25 cellular contexts compared by ENCODE assay signal in the genomic region with DNA sequence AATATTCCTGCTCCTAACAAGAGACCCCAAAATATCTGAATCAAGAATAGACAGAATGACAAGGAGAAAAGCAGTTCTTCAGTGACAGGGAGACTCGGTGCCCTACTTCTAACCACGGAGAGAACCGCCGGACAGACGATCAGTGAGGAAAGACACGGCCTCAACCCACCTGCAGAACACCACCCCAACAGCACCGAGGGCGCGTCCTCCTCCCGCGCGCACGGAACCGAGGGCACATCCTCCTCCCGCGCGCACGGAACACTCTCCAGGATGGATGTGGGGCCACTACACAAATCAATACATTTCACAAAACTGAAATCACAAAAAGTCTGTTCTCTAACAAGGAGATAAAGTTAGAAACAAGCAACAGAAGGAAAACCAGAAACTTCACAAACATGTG. TPM values are rescaled to one million over a fixed set of nuclear protein-coding genes. Genes with fewer than 3 reads are reported as not detected.
A peak's percentile ranks its signal among the peaks of the same experiment; 100 is the strongest.
DNase-seq lines count a peak whose midpoint lies in the region; ATAC-seq lines count a peak whose summit lies in the region.
"Had no signal": no experiment of that assay in that cellular context is flagged by ENCODE, and none has a peak within 500 bp of the region (broad histone marks: within the 10 kb centered on the region; RNA-seq: fewer than 3 reads in every experiment).

No MANE protein-coding gene starts in this region.

- intact Hi-C loops in activated CD4-positive, alpha-beta T cell treated with anti-CD3 and anti-CD28 coated beads, Interleukin-2, amount 10 ng/mL, durations not matched to agents 24 days and 14 days (cut with micrococcal nuclease): no loop called here
- intact Hi-C loops in right cardiac atrium (cut with DNase I) (no loop called here), Right ventricle myocardium superior (cut with DNase I) (no loop called here)

- no peak overlapping the region for H3K4me3 Mint-ChIP-seq in activated CD4-positive, alpha-beta T cell treated with anti-CD3 and anti-CD28 coated beads, Interleukin-2, amount 10 ng/mL, durations not matched to agents 24 days and 14 days
- no peak overlapping the region for H3K4me3 Mint-ChIP-seq in effector memory CD8-positive, alpha-beta T cell
- H3K4me3 Mint-ChIP-seq: CD14-positive monocyte; CD4-positive, alpha-beta T cell; CD8-positive, alpha-beta memory T cell; HFFc6 had no signal

- DNase-seq in activated CD4-positive, alpha-beta T cell treated with anti-CD3 and anti-CD28 coated beads, Interleukin-2, amount 10 ng/mL, durations not matched to agents 24 days and 14 days: no peak
- DNase-seq in activated CD4-positive, alpha-beta T cell treated with anti-CD3 and anti-CD28 coated beads for 1 hour: no peak
- DNase-seq in right cardiac atrium (peak in 2 of 3 donors; percentile 43 to 47), Right ventricle myocardium superior (no peak), substantia nigra (lab: John Stamatoyannopoulos, UW) (no peak)
- DNase-seq in effector memory CD8-positive, alpha-beta T cell: no peak
- DNase-seq: 8988T; ACHN; AML-193; BE2C; Calu3; CD4-positive, alpha-beta T cell; CD8-positive, alpha-beta memory T cell; DMS53; DMS79 treated with DMSO at 0.1 percent for 48 hours; GF-D8; GOT3; HFFc6 had no signal

- H3K27ac Mint-ChIP-seq in activated CD4-positive, alpha-beta T cell treated with anti-CD3 and anti-CD28 coated beads, Interleukin-2, amount 10 ng/mL, durations not matched to agents 24 days and 14 days: peak overlapping the region; percentile 6
- peak overlapping the region; percentile 1 to 46 for H3K27ac Mint-ChIP-seq in effector memory CD8-positive, alpha-beta T cell
- H3K27ac Mint-ChIP-seq: CD4-positive, alpha-beta T cell; HFFc6 had no signal

- H3K4me1 ChIP-seq in right cardiac atrium (ENCODE audit: control insufficient read depth, insufficient read depth, low read length): no peaks in the 10 kb centered on the region
- H3K4me1 ChIP-seq: A549, BE2C, HAP-1 had no signal

- no peak for ATAC-seq in right cardiac atrium
- no peak for ATAC-seq in Right ventricle myocardium superior (ENCODE audit: poor library complexity)
- ATAC-seq in effector memory CD8-positive, alpha-beta T cell (replicated peaks): no peak
- ATAC-seq in GM21360 (IDR thresholded peaks at IDR 0.05; ENCODE audit: unreplicated experiment): no peak
- ATAC-seq: A549 had no signal

- WGBS in right cardiac atrium: 94% methylated on average over 18 of the region's 18 CpGs

- no peaks in the 10 kb centered on the region for H3K27me3 Mint-ChIP-seq in activated CD4-positive, alpha-beta T cell treated with anti-CD3 and anti-CD28 coated beads, Interleukin-2, amount 10 ng/mL, durations not matched to agents 24 days and 14 days
- no peaks in the 10 kb centered on the region for H3K27me3 Mint-ChIP-seq in effector memory CD8-positive, alpha-beta T cell
- H3K27me3 Mint-ChIP-seq: CD4-positive, alpha-beta T cell; CD8-positive, alpha-beta memory T cell had no signal

- H3K27ac ChIP-seq in right cardiac atrium (ENCODE audit: low read length) (no peak overlapping the region), substantia nigra (ENCODE audit: low read depth, low read length, poor library complexity, severe bottlenecking) (no peak overlapping the region)
- H3K27ac ChIP-seq: A549; BLaER1 treated with 17β-estradiol and CSF1 and Interleukin-3, amounts not matched to agents 10 nM and 100 nM had no signal

- peaks cover 2% of the 10 kb centered on the region for H3K4me1 Mint-ChIP-seq in activated CD4-positive, alpha-beta T cell treated with anti-CD3 and anti-CD28 coated beads, Interleukin-2, amount 10 ng/mL, durations not matched to agents 24 days and 14 days
- H3K4me1 Mint-ChIP-seq in effector memory CD8-positive, alpha-beta T cell (ENCODE audit: low read depth in 2 of 2): peaks cover 0 to 3% of the 10 kb centered on the region in 2 donors
- H3K4me1 Mint-ChIP-seq: CD14-positive monocyte had no signal

- H3K27me3 ChIP-seq in right cardiac atrium (ENCODE audit: control insufficient read depth, insufficient read depth): no peaks in the 10 kb centered on the region
- H3K27me3 ChIP-seq: BE2C; BLaER1 treated with 17β-estradiol and CSF1 and Interleukin-3, amounts not matched to agents 10 nM and 100 nM had no signal

- no peak overlapping the region for H3K4me3 ChIP-seq in right cardiac atrium (ENCODE audit: low read length)
- H3K4me3 ChIP-seq: A549; BLaER1 treated with 17β-estradiol and CSF1 and Interleukin-3, amounts not matched to agents 10 nM and 100 nM; HAP-1 had no signal

- H3K36me3 Mint-ChIP-seq in activated CD4-positive, alpha-beta T cell treated with anti-CD3 and anti-CD28 coated beads, Interleukin-2, amount 10 ng/mL, durations not matched to agents 24 days and 14 days (ENCODE audit: low read depth): peaks cover 64% of the 10 kb centered on the region
- H3K36me3 Mint-ChIP-seq in effector memory CD8-positive, alpha-beta T cell (ENCODE audit: insufficient read depth): peaks cover 68% of the 10 kb centered on the region

- H3K9me3 ChIP-seq in right cardiac atrium (ENCODE audit: control insufficient read depth, low read length): no peaks in the 10 kb centered on the region
- H3K9me3 ChIP-seq: A549; BE2C; BLaER1 treated with 17β-estradiol and CSF1 and Interleukin-3, amounts not matched to agents 10 nM and 100 nM; HAP-1 had no signal

- no peaks in the 10 kb centered on the region for H3K9me3 Mint-ChIP-seq in activated CD4-positive, alpha-beta T cell treated with anti-CD3 and anti-CD28 coated beads, Interleukin-2, amount 10 ng/mL, durations not matched to agents 24 days and 14 days
- no peaks in the 10 kb centered on the region for H3K9me3 Mint-ChIP-seq in effector memory CD8-positive, alpha-beta T cell
- H3K9me3 Mint-ChIP-seq: CD14-positive monocyte; CD4-positive, alpha-beta T cell; CD8-positive, alpha-beta memory T cell; HFFc6 had no signal

RNA-seq across cellular contexts. Expression of a gene that starts 9.7 kb away (rescaled TPM):
- total RNA-seq in activated CD4-positive, alpha-beta T cell treated with anti-CD3 and anti-CD28 coated beads, Interleukin-2, amount 10 ng/mL, durations not matched to agents 24 days and 14 days: 143 and 165 TPM in 2 replicates
- 1 to 10 TPM; 1.4 to 2.1 (median 1.5) TPM for total RNA-seq in right cardiac atrium
- 0.50 TPM for polyA plus RNA-seq in right cardiac atrium
- 2.5 TPM for total RNA-seq in Right ventricle myocardium superior

RNA-seq across cellular contexts. Expression of a gene that starts 22.3 kb away (rescaled TPM):
- total RNA-seq in activated CD4-positive, alpha-beta T cell treated with anti-CD3 and anti-CD28 coated beads, Interleukin-2, amount 10 ng/mL, durations not matched to agents 24 days and 14 days: 65.3 and 70.6 TPM in 2 replicates
- 10 to 100 TPM; 34.9 to 45.9 (median 37.4) TPM for total RNA-seq in right cardiac atrium
- polyA plus RNA-seq in right cardiac atrium: 23.0 TPM
- total RNA-seq in Right ventricle myocardium superior: 38.5 TPM

RNA-seq across cellular contexts. Expression of a gene that starts 22.3 kb away (rescaled TPM):
- total RNA-seq in activated CD4-positive, alpha-beta T cell treated with anti-CD3 and anti-CD28 coated beads, Interleukin-2, amount 10 ng/mL, durations not matched to agents 24 days and 14 days: 83.8 and 87.2 TPM in 2 replicates
- total RNA-seq in right cardiac atrium: 10 to 100 TPM; 40.2 to 51.8 (median 49.2) TPM
- 60.8 TPM for polyA plus RNA-seq in right cardiac atrium
- 44.8 TPM for total RNA-seq in Right ventricle myocardium superior

RNA-seq across cellular contexts. Expression of a gene that starts 48.7 kb away (rescaled TPM):
- not detected in 2 replicates for total RNA-seq in activated CD4-positive, alpha-beta T cell treated with anti-CD3 and anti-CD28 coated beads, Interleukin-2, amount 10 ng/mL, durations not matched to agents 24 days and 14 days
- under 1 TPM; 0.45 to 0.89 (median 0.68) TPM for total RNA-seq in right cardiac atrium
- polyA plus RNA-seq in right cardiac atrium: 0.48 TPM
- 0.43 TPM for total RNA-seq in Right ventricle myocardium superior
- total RNA-seq: Calu3; CD8-positive, alpha-beta memory T cell; Daoy; G401; HFFc6 had no signal
- polyA plus RNA-seq: A549; CD8-positive, alpha-beta memory T cell had no signal

RNA-seq across cellular contexts. Expression of a gene that starts 50.3 kb away (rescaled TPM):
- not detected in 2 replicates for total RNA-seq in activated CD4-positive, alpha-beta T cell treated with anti-CD3 and anti-CD28 coated beads, Interleukin-2, amount 10 ng/mL, durations not matched to agents 24 days and 14 days
- not detected for total RNA-seq in right cardiac atrium
- 0.18 TPM for polyA plus RNA-seq in right cardiac atrium
- total RNA-seq in Right ventricle myocardium superior: not detected
- total RNA-seq: Calu3, Daoy had no signal
- polyA plus RNA-seq: CD14-positive monocyte had no signal

Comparison
In these comparisons a context has a peak if more than half of its experiments do, and no peak if none do; other contexts are left out.
1. DNase-seq: peak in right cardiac atrium (2 of 3); none in activated CD4-positive, alpha-beta T cell treated with anti-CD3 and anti-CD28 coated beads, Interleukin-2, amount 10 ng/mL, durations not matched to agents 24 days and 14 days (single experiment), activated CD4-positive, alpha-beta T cell treated with anti-CD3 and anti-CD28 coated beads for 1 hour (single experiment), Right ventricle myocardium superior (single experiment), effector memory CD8-positive, alpha-beta T cell (0 of 3) and substantia nigra (0 of 49).
2. RNA of a gene that starts 9.7 kb away (total RNA-seq): 143 to 165 TPM in activated CD4-positive, alpha-beta T cell treated with anti-CD3 and anti-CD28 coated beads, Interleukin-2, amount 10 ng/mL, durations not matched to agents 24 days and 14 days; 2.5 TPM in Right ventricle myocardium superior (single experiment) and 1.4 to 2.1 TPM in right cardiac atrium; every median in the first group is over 10 times any median in the second.